1 cellular context compared by ENCODE assay signal in the genomic region with DNA sequence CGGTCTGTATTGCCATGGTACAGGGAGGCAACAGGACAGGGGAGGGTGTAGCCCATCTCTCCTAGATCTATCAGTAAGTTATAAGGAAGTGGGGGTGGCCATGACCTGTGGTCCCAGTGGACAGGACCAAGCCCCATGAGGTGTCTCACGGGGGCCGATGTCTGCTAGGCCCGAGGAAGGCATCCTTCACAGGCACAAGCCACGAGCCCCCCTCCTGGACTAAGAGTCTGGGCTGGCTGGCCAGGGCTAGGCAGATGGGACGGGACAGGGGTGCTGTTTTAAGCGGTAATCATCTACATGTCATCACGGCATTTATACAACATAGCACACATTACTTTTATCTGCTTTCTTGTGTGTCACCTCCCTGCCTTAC.
TF ChIP-seq lines count a peak whose summit lies in the region.

No MANE protein-coding gene starts in this region.

TF ChIP-seq in HepG2, 621 proteins besides CTCF, POLR2A, EP300 and RAD21:
- TF ChIP-seq FUBP1 (CRISPR knock-in tag; IDR thresholded peaks at IDR 0.05; ENCODE audit: borderline replicate concordance) (no peak), BHLHE40 (IDR thresholded peaks at IDR 0.05; ENCODE audit: low read length) (no peak), KLF15 (CRISPR knock-in tag; IDR thresholded peaks at IDR 0.05; ENCODE audit: borderline replicate concordance) (no peak), ATF3 (CRISPR knock-in tag; IDR thresholded peaks at IDR 0.05) (no peak), GABPB1 (CRISPR knock-in tag; IDR thresholded peaks at IDR 0.05) (no peak), TBX3 (IDR thresholded peaks at IDR 0.05; ENCODE audit: borderline replicate concordance) (no peak), KDM5A (IDR thresholded peaks at IDR 0.05; ENCODE audit: borderline replicate concordance, low read length) (no peak), ZNF280B (CRISPR knock-in tag; IDR thresholded peaks at IDR 0.05; ENCODE audit: borderline replicate concordance) (no peak), HCFC1 (IDR thresholded peaks at IDR 0.05; ENCODE audit: low read depth, low read length) (no peak)
- TF ChIP-seq, protein P1, sequence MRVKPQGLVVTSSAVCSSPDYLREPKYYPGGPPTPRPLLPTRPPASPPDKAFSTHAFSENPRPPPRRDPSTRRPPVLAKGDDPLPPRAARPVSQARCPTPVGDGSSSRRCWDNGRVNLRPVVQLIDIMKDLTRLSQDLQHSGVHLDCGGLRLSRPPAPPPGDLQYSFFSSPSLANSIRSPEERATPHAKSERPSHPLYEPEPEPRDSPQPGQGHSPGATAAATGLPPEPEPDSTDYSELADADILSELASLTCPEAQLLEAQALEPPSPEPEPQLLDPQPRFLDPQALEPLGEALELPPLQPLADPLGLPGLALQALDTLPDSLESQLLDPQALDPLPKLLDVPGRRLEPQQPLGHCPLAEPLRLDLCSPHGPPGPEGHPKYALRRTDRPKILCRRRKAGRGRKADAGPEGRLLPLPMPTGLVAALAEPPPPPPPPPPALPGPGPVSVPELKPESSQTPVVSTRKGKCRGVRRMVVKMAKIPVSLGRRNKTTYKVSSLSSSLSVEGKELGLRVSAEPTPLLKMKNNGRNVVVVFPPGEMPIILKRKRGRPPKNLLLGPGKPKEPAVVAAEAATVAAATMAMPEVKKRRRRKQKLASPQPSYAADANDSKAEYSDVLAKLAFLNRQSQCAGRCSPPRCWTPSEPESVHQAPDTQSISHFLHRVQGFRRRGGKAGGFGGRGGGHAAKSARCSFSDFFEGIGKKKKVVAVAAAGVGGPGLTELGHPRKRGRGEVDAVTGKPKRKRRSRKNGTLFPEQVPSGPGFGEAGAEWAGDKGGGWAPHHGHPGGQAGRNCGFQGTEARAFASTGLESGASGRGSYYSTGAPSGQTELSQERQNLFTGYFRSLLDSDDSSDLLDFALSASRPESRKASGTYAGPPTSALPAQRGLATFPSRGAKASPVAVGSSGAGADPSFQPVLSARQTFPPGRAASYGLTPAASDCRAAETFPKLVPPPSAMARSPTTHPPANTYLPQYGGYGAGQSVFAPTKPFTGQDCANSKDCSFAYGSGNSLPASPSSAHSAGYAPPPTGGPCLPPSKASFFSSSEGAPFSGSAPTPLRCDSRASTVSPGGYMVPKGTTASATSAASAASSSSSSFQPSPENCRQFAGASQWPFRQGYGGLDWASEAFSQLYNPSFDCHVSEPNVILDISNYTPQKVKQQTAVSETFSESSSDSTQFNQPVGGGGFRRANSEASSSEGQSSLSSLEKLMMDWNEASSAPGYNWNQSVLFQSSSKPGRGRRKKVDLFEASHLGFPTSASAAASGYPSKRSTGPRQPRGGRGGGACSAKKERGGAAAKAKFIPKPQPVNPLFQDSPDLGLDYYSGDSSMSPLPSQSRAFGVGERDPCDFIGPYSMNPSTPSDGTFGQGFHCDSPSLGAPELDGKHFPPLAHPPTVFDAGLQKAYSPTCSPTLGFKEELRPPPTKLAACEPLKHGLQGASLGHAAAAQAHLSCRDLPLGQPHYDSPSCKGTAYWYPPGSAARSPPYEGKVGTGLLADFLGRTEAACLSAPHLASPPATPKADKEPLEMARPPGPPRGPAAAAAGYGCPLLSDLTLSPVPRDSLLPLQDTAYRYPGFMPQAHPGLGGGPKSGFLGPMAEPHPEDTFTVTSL (CRISPR knock-in tag; IDR thresholded peaks at IDR 0.05; ENCODE audit: borderline replicate concordance), result no peak
- TF ChIP-seq, protein P2, sequence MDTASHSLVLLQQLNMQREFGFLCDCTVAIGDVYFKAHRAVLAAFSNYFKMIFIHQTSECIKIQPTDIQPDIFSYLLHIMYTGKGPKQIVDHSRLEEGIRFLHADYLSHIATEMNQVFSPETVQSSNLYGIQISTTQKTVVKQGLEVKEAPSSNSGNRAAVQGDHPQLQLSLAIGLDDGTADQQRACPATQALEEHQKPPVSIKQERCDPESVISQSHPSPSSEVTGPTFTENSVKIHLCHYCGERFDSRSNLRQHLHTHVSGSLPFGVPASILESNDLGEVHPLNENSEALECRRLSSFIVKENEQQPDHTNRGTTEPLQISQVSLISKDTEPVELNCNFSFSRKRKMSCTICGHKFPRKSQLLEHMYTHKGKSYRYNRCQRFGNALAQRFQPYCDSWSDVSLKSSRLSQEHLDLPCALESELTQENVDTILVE (CRISPR knock-in tag; IDR thresholded peaks at IDR 0.05), result no peak
